22 cellular contexts compared by ENCODE assay signal in genomic region chr15:101614761-101615160, GRCh38.
"Had no signal": no experiment of that assay in that cellular context is flagged by ENCODE, and none has a peak within 500 bp of the region (broad histone marks: within the 10 kb centered on the region; RNA-seq: fewer than 3 reads in every experiment).

No MANE protein-coding gene starts in this region.

- H3K27me3 ChIP-seq: brain microvascular endothelial cell, dorsolateral prefrontal cortex, esophagus muscularis mucosa, pancreas, transverse colon, uterus had no signal

- H3K27ac Mint-ChIP-seq: activated CD4-positive, alpha-beta T cell treated with anti-CD3 and anti-CD28 coated beads, Interleukin-2, amount 10 ng/mL, durations not matched to agents 7 days and 5 days; activated CD8-positive, alpha-beta T cell treated with anti-CD3 and anti-CD28 coated beads, Interleukin-2, amount 10 ng/mL, durations not matched to agents 7 days and 5 days; activated naive CD4-positive, alpha-beta T cell treated with anti-CD3 and anti-CD28 coated beads, Interleukin-2, amount 50 U/mL, for 24 hours; effector memory CD8-positive, alpha-beta T cell; memory B cell; naive B cell; stimulated activated naive B cell treated with anti-CD40 and anti-IgM and Interleukin-4, amounts not matched to agents 10 μg/mL and 1 μg/mL and 100 μg/mL, for 72 hours had no signal

- H3K27ac ChIP-seq: brain microvascular endothelial cell, pancreas, transverse colon, uterus had no signal

- H3K36me3 Mint-ChIP-seq: activated naive CD4-positive, alpha-beta T cell treated with anti-CD3 and anti-CD28 coated beads, Interleukin-2, amount 50 U/mL, for 24 hours had no signal

- H3K27me3 Mint-ChIP-seq: activated CD4-positive, alpha-beta T cell treated with anti-CD3 and anti-CD28 coated beads, Interleukin-2, amount 10 ng/mL, durations not matched to agents 7 days and 5 days; activated naive CD4-positive, alpha-beta T cell treated with anti-CD3 and anti-CD28 coated beads, Interleukin-2, amount 50 U/mL, for 24 hours; memory B cell; naive B cell; stimulated activated naive B cell treated with anti-CD40 and anti-IgM and Interleukin-4, amounts not matched to agents 10 μg/mL and 1 μg/mL and 100 μg/mL, for 72 hours had no signal

- H3K4me3 Mint-ChIP-seq: activated CD4-positive, alpha-beta T cell treated with anti-CD3 and anti-CD28 coated beads, Interleukin-2, amount 10 ng/mL, durations not matched to agents 7 days and 5 days; activated CD8-positive, alpha-beta T cell treated with anti-CD3 and anti-CD28 coated beads, Interleukin-2, amount 10 ng/mL, durations not matched to agents 7 days and 5 days; activated naive CD4-positive, alpha-beta T cell treated with anti-CD3 and anti-CD28 coated beads, Interleukin-2, amount 50 U/mL, for 24 hours; effector memory CD8-positive, alpha-beta T cell; memory B cell; naive B cell; stimulated activated naive B cell treated with anti-CD40 and anti-IgM and Interleukin-4, amounts not matched to agents 10 μg/mL and 1 μg/mL and 100 μg/mL, for 72 hours had no signal

- FAIRE-seq: colon, frontal cortex, islet of Langerhans, pancreas had no signal

- H3K9me3 ChIP-seq: esophagus muscularis mucosa, pancreas, transverse colon, uterus had no signal

- H3K4me3 ChIP-seq: dorsolateral prefrontal cortex, esophagus muscularis mucosa, pancreas, transverse colon, uterus had no signal

- H3K4me1 Mint-ChIP-seq: activated CD4-positive, alpha-beta T cell treated with anti-CD3 and anti-CD28 coated beads, Interleukin-2, amount 10 ng/mL, durations not matched to agents 7 days and 5 days; activated naive CD4-positive, alpha-beta T cell treated with anti-CD3 and anti-CD28 coated beads, Interleukin-2, amount 50 U/mL, for 24 hours; memory B cell; stimulated activated naive B cell treated with anti-CD40 and anti-IgM and Interleukin-4, amounts not matched to agents 10 μg/mL and 1 μg/mL and 100 μg/mL, for 72 hours had no signal

- H3K9me3 Mint-ChIP-seq: activated CD4-positive, alpha-beta T cell treated with anti-CD3 and anti-CD28 coated beads, Interleukin-2, amount 10 ng/mL, durations not matched to agents 7 days and 5 days; activated naive CD4-positive, alpha-beta T cell treated with anti-CD3 and anti-CD28 coated beads, Interleukin-2, amount 50 U/mL, for 24 hours; effector memory CD8-positive, alpha-beta T cell; memory B cell; naive B cell; stimulated activated naive B cell treated with anti-CD40 and anti-IgM and Interleukin-4, amounts not matched to agents 10 μg/mL and 1 μg/mL and 100 μg/mL, for 72 hours had no signal

- DNase-seq: activated CD4-positive, alpha-beta T cell treated with anti-CD3 and anti-CD28 coated beads, Interleukin-2, amount 10 ng/mL, durations not matched to agents 7 days and 5 days; activated CD4-positive, CD25-positive, alpha-beta regulatory T cell treated with anti-CD3 and anti-CD28 coated beads, Interleukin-2, amount 50 U/mL, for 72 hours; activated CD8-positive, alpha-beta T cell treated with anti-CD3 and anti-CD28 coated beads, Interleukin-2, amount 10 ng/mL, durations not matched to agents 7 days and 5 days; activated gamma-delta T cell treated with Interleukin-2 at 50 U/mL for 16 hours; brain microvascular endothelial cell; central memory CD4-positive, alpha-beta T cell; dorsolateral prefrontal cortex; effector memory CD8-positive, alpha-beta T cell; head of caudate nucleus; naive B cell; stimulated activated CD4-positive, alpha-beta T cell treated with anti-CD3 and anti-CD28 coated beads, Interleukin-2, amount 100 ng/mL, for 48 hours; stimulated activated CD8-positive, alpha-beta memory T cell treated with anti-CD3 and anti-CD28 coated beads, Interleukin-4, amount 100 ng/mL, for 48 hours; stimulated activated naive B cell treated with anti-CD40 and anti-IgM and Interleukin-4, amounts not matched to agents 10 μg/mL and 1 μg/mL and 100 μg/mL, for 72 hours; transverse colon; uterus had no signal

- H3K36me3 ChIP-seq: brain microvascular endothelial cell, esophagus muscularis mucosa, pancreas, transverse colon, uterus had no signal

- H3K4me1 ChIP-seq: uterus had no signal

- ATAC-seq: activated CD8-positive, alpha-beta T cell treated with anti-CD3 and anti-CD28 coated beads, Interleukin-2, amount 10 ng/mL, durations not matched to agents 7 days and 5 days; effector memory CD8-positive, alpha-beta T cell; stimulated activated naive B cell treated with anti-CD40 and anti-IgM and Interleukin-4, amounts not matched to agents 10 μg/mL and 1 μg/mL and 100 μg/mL, for 72 hours had no signal
